20 cellular contexts compared by ENCODE assay signal in the genomic region with DNA sequence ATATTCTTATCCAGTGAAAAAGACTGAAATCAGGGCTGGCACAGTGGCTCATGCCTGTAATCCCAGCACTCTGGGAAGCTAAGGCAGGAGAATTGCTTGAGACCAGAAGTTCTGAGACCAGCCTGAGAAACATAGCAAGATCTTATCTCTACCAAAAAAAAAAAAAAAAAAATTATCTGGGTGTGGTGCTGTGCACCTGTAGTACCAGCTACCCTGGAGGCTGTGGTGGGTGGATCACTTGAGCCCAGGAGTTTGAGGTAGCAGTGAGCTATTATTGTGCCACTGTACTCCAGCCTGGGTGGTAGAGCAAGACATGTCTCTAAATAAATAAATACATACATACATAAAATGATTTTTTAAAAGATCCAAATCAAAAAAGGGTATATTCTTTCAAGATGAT. TPM values are rescaled to one million over a fixed set of nuclear protein-coding genes. Genes with fewer than 3 reads are reported as not detected.
"Had no signal": no experiment of that assay in that cellular context is flagged by ENCODE, and none has a peak within 500 bp of the region (broad histone marks: within the 10 kb centered on the region; RNA-seq: fewer than 3 reads in every experiment).

No MANE protein-coding gene starts in this region.

- DNase-seq: effector memory CD8-positive, alpha-beta T cell; esophagus squamous epithelium; foreskin fibroblast; immature natural killer cell; left ventricle myocardium superior; occipital lobe; pancreas; right cardiac atrium; small intestine; stimulated activated CD4-positive, alpha-beta T cell treated with anti-CD3 and anti-CD28 coated beads, Interleukin-12 subunit alpha, Interleukin-12 subunit beta, amount 100 ng/mL, for 4 hours; stimulated activated naive CD8-positive, alpha-beta T cell treated with anti-CD3 and anti-CD28 coated beads, Interleukin-15, Interleukin-2, amounts not matched to agents 100 U/mL and 50 U/mL, for 24 hours; thyroid gland; uterus had no signal

- H3K27me3 ChIP-seq: thyroid gland had no signal

- H3K4me3 ChIP-seq: esophagus squamous epithelium, lung, pancreas, suprapubic skin, thyroid gland, uterus had no signal

- H3K36me3 ChIP-seq: esophagus squamous epithelium, pancreas, suprapubic skin, thyroid gland, uterus had no signal

- H3K27ac ChIP-seq: epithelial cell of prostate, esophagus squamous epithelium, pancreas, suprapubic skin, thyroid gland, uterus had no signal

- H3K9me3 Mint-ChIP-seq: effector memory CD8-positive, alpha-beta T cell; immature natural killer cell; nephron had no signal

- H3K36me3 Mint-ChIP-seq: type B pancreatic cell had no signal

- H3K9me3 ChIP-seq: esophagus squamous epithelium, pancreas, suprapubic skin, thyroid gland, uterus had no signal

- FAIRE-seq: keratinocyte, pancreas, small intestine had no signal

- H3K4me1 ChIP-seq: pancreas, uterus had no signal

- H3K27ac Mint-ChIP-seq: effector memory CD8-positive, alpha-beta T cell; immature natural killer cell; progenitor cell of endocrine pancreas; type B pancreatic cell had no signal

- H3K4me3 Mint-ChIP-seq: effector memory CD8-positive, alpha-beta T cell; immature natural killer cell; nephron; type B pancreatic cell had no signal

- ATAC-seq: effector memory CD8-positive, alpha-beta T cell; pancreas; stimulated activated naive CD8-positive, alpha-beta T cell treated with anti-CD3 and anti-CD28 coated beads, Interleukin-15, Interleukin-2, amounts not matched to agents 100 U/mL and 50 U/mL, for 24 hours had no signal

RNA-seq across cellular contexts. Expression of a gene that starts 43.9 kb away (rescaled TPM):
- polyA plus RNA-seq: immature natural killer cell had no signal
